ENCODE assay signal across 16 cellular contexts in the genomic region with DNA sequence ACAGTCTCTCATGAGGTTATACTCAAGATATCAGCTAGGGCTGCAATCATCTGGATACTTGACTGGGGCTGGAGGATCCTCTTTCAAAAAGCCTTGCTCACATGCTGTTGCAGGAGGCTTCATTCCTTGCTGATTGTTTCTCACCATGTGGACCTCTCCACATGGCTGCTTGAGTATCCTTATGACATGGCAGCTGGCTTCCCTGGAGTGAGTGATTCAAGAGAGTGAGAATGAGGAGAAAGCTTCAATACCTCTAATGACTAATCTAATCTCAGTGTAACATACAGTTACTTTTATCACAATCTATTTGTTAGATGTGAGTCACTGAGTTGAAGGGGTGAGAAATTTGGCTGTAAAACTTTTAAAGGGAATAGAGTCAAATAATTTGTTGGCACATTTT. TPM values are rescaled to one million over a fixed set of nuclear protein-coding genes. Genes with fewer than 3 reads are reported as not detected.
"Had no signal": no experiment of that assay in that cellular context is flagged by ENCODE, and none has a peak within 500 bp of the region (broad histone marks: within the 10 kb centered on the region; RNA-seq: fewer than 3 reads in every experiment).

No MANE protein-coding gene starts in this region.

- ATAC-seq: left lung, pancreas had no signal

- H3K9me3 ChIP-seq: left lung, pancreas, sigmoid colon, uterus had no signal

- DNase-seq: activated effector memory CD4-positive, alpha-beta T cell treated with Interleukin-2 at 50 U/mL for 16 hours; endodermal cell; left lung; naive B cell; pancreas; sigmoid colon; spleen; uterus had no signal

- FAIRE-seq: astrocyte, keratinocyte, pancreas had no signal

- H3K4me3 ChIP-seq: cardiac muscle cell, left lung, pancreas, sigmoid colon, spleen, tibial nerve, uterus had no signal

- H3K4me3 Mint-ChIP-seq: endodermal cell had no signal

- H3K27ac Mint-ChIP-seq: endodermal cell had no signal

- H3K27ac ChIP-seq: cardiac muscle cell, left lung, pancreas, sigmoid colon, spleen, tibial nerve, uterus had no signal

- H3K36me3 ChIP-seq: cardiac muscle cell, left lung, pancreas, sigmoid colon, uterus had no signal

- H3K4me1 Mint-ChIP-seq: endodermal cell, naive B cell had no signal

- H3K27me3 ChIP-seq: cardiac muscle cell, left lung, pancreas, sigmoid colon, spleen, tibial nerve, uterus had no signal

- H3K4me1 ChIP-seq: left lung, pancreas, sigmoid colon, tibial nerve, uterus had no signal

RNA-seq across cellular contexts. Expression of gene CMA1, which starts 51.1 kb away (rescaled TPM):
- total RNA-seq: activated CD8-positive, alpha-beta memory T cell treated with anti-CD3 and anti-CD28 coated beads for 36 hours; astrocyte; cardiac muscle cell; dermis microvascular lymphatic vessel endothelial cell; endodermal cell; left lung; mononuclear cell; spleen; T-helper 1 cell treated with Interleukin-12 subunit alpha and Interleukin-12 subunit beta and Interleukin-4 antibody, amounts not matched to agents 30 ng/mL and 1 ng/mL, for 36 hours; tibial nerve; uterus had no signal
- polyA plus RNA-seq: cardiac muscle cell, keratinocyte had no signal
